In genomic region chr20:32524871-32525501, GRCh38 we compare ENCODE assay signal across 9 cellular contexts.
DNase-seq lines count a peak whose midpoint lies in the region; ATAC-seq, FAIRE-seq and TF ChIP-seq lines count a peak whose summit lies in the region.
"Had no signal": no experiment of that assay in that cellular context is flagged by ENCODE, and none has a peak within 500 bp of the region (broad histone marks: within the 10 kb centered on the region; RNA-seq: fewer than 3 reads in every experiment).

No MANE protein-coding gene starts in this region.

- 54 to 77% methylated on average over 13 of the region's 13 CpGs for WGBS in sigmoid colon, 2 donors

- H3K36me3 ChIP-seq in KMS-11 (ENCODE audit: insufficient read depth), result no peaks in the 10 kb centered on the region
- no peaks in the 10 kb centered on the region for H3K36me3 ChIP-seq in sigmoid colon
- H3K36me3 ChIP-seq: neutrophil had no signal

- H3K27ac ChIP-seq in KMS-11, result peak overlapping the region; percentile 1; the same call in 1 of the 2 replicates
- H3K27ac ChIP-seq in sigmoid colon, result no peak overlapping the region
- H3K27ac ChIP-seq: neutrophil had no signal

- no peak overlapping the region for H3K9ac ChIP-seq in KMS-11

- peak; percentile 77 for ATAC-seq in Right ventricle myocardium superior (ENCODE audit: poor library complexity)
- ATAC-seq in HG03432 (IDR thresholded peaks at IDR 0.05; ENCODE audit: unreplicated experiment), result no peak
- ATAC-seq in HG03571 (IDR thresholded peaks at IDR 0.05; ENCODE audit: unreplicated experiment), result no peak

- H3K27me3 ChIP-seq in KMS-11 (ENCODE audit: insufficient read depth, low read depth) (no peaks in the 10 kb centered on the region), sigmoid colon (no peaks in the 10 kb centered on the region)

- DNase-seq in SHP77 treated with DMSO at 0.1 percent for 48 hours (lab: John Stamatoyannopoulos, UW) (peak; percentile 10), Right ventricle myocardium superior (peak; percentile 88), sigmoid colon (peak; percentile 93), HTR-8/SVneo (ENCODE audit: insufficient read length, low spot score) (no peak)
- DNase-seq: activated B cell treated with CpG ODN at 0.5 μM for 24 hours had no signal

- no peak overlapping the region for H2AFZ ChIP-seq in KMS-11 (ENCODE audit: low read depth)

- H3K4me3 ChIP-seq in KMS-11 (IDR thresholded peaks at IDR 0.05; ENCODE audit: insufficient read depth, low read depth, low read length) (no peak overlapping the region), sigmoid colon (no peak overlapping the region)

- TF ChIP-seq CTCF in KMS-11 (conservative IDR thresholded peaks at IDR 0.05; ENCODE audit: low read depth, low read length) (no peak), sigmoid colon (IDR thresholded peaks at IDR 0.05) (no peak)

- no peaks in the 10 kb centered on the region for H3K79me2 ChIP-seq in KMS-11 (ENCODE audit: insufficient read depth, low read depth)

- no peaks in the 10 kb centered on the region for H4K20me1 ChIP-seq in KMS-11 (ENCODE audit: insufficient read depth)

- H3K9me3 ChIP-seq in sigmoid colon, result no peaks in the 10 kb centered on the region
- H3K9me3 ChIP-seq: neutrophil had no signal

- H3K4me2 ChIP-seq in KMS-11, result 0 out of 2 replicates have a peak overlapping the region, but pooled peaks have one; percentile 57

- no peak for TF ChIP-seq POLR2A in sigmoid colon (IDR thresholded peaks at IDR 0.05)

- H3K4me1 ChIP-seq in KMS-11 (ENCODE audit: low read depth, poor library complexity, severe bottlenecking) (peaks cover 64% of the 10 kb centered on the region), sigmoid colon (peaks cover 0 to 27% (median 21%) of the 10 kb centered on the region in 4 donors)

- FAIRE-seq in HTR-8/SVneo (lab: Jason Lieb, UNC), result no peak

- TF ChIP-seq EP300 in sigmoid colon (IDR thresholded peaks at IDR 0.05), result no peak

- intact Hi-C loops in Right ventricle myocardium superior (cut with DNase I), result no loop called here
- intact Hi-C loops in sigmoid colon (cut with DNase I), result loop anchor here (2.0 kb wide), 1 partner anchor 60 kb away; the partner anchor contains the start of gene NOL4L
